8 cellular contexts compared by ENCODE assay signal in genomic region chr10:73910764-73911552, GRCh38. TPM values are rescaled to one million over a fixed set of nuclear protein-coding genes. Genes with fewer than 3 reads are reported as not detected.
DNase-seq lines count a peak whose midpoint lies in the region; ATAC-seq and TF ChIP-seq lines count a peak whose summit lies in the region.

TSS of gene PLAU (plus strand) at chr10:73911132. CDS start at chr10:73911556, 424 bp downstream.

- H3F3A ChIP-seq in PC-3 (ENCODE audit: low read length, unreplicated experiment) = peaks cover 70% of the 10 kb centered on the region

- H3K9me2 ChIP-seq in PC-3 (replicated peaks; ENCODE audit: low read length) = no peaks in the 10 kb centered on the region

- peak; percentile 45 to 46 for DNase-seq in AML-193 (lab: John Stamatoyannopoulos, UW)
- DNase-seq in PC-3 = peak; percentile 91
- peak in 1 of 2 donors; percentile 42 for DNase-seq in activated naive CD4-positive, alpha-beta T cell treated with anti-CD3 and anti-CD28 coated beads, Interleukin-2, amount 50 U/mL, for 72 hours (ENCODE audit: low spot score in 2 of 2)
- DNase-seq in left ventricle myocardium inferior = peak; percentile 60
- peak; percentile 59 to 68 for DNase-seq in psoas muscle
- DNase-seq in kidney glomerular epithelial cell (lab: John Stamatoyannopoulos, UW) = no peak

- peaks cover 43% of the 10 kb centered on the region for H4K20me1 ChIP-seq in PC-3 (ENCODE audit: low read length)

- 1% methylated on average over 41 to 72 of the region's 74 CpGs for WGBS in psoas muscle, 3 donors

- peaks cover 64% of the 10 kb centered on the region for H3K79me2 ChIP-seq in PC-3 (ENCODE audit: low read length)

- peak within 1 kb of the TSS; percentile 78 for H3K27ac ChIP-seq in PC-3 (ENCODE audit: low read length)
- H3K27ac ChIP-seq in left ventricle myocardium inferior (replicated peaks) = peak within 1 kb of the TSS; percentile 92
- H3K27ac ChIP-seq in psoas muscle = peak within 1 kb of the TSS; percentile 86

- POLR2A ChIA-PET in PC-3 (lab: Charles Lee; ENCODE audit: unreplicated experiment) = interaction anchor here (0.7 to 7.2 kb wide), 4 partner anchors 12 to 30 kb away, joined by 3 to 182 read pairs (median 19); no protein-coding TSS in a partner anchor

- H3K9me3 ChIP-seq in PC-3 (ENCODE audit: low read length) = no peaks in the 10 kb centered on the region
- H3K9me3 ChIP-seq in left ventricle myocardium inferior (replicated peaks) = no peaks in the 10 kb centered on the region
- H3K9me3 ChIP-seq in psoas muscle = no peaks in the 10 kb centered on the region

- no peaks in the 10 kb centered on the region for H3K9me3 Mint-ChIP-seq in activated naive CD4-positive, alpha-beta T cell treated with anti-CD3 and anti-CD28 coated beads, Interleukin-2, amount 50 U/mL, for 72 hours

- no TSS peak for BruUV-seq in PC-3 (replicated peaks; lab: Mats Ljungman, UMichigan)

- H2AFZ ChIP-seq in PC-3 (ENCODE audit: low read length) = peak within 1 kb of the TSS; percentile 44

- H3K4me2 ChIP-seq in PC-3 (ENCODE audit: low read length) = peak within 1 kb of the TSS; percentile 80

- peak; percentile 41 for ATAC-seq in GM19397 (IDR thresholded peaks at IDR 0.05; ENCODE audit: unreplicated experiment)
- peak; percentile 27 for ATAC-seq in PC-3
- ATAC-seq in activated naive CD4-positive, alpha-beta T cell treated with anti-CD3 and anti-CD28 coated beads, Interleukin-2, amount 50 U/mL, for 72 hours = peak; percentile 11 to 73
- ATAC-seq in psoas muscle = peak in 2 of 4 donors; percentile 20 to 38
- no peak for ATAC-seq in HG03045 (IDR thresholded peaks at IDR 0.05; ENCODE audit: unreplicated experiment)

- H3K27ac Mint-ChIP-seq in activated naive CD4-positive, alpha-beta T cell treated with anti-CD3 and anti-CD28 coated beads, Interleukin-2, amount 50 U/mL, for 72 hours = no peak within 1 kb of the TSS

- H3K4me1 ChIP-seq in PC-3 (ENCODE audit: insufficient read depth, low read length) (peaks cover 91% of the 10 kb centered on the region), left ventricle myocardium inferior (peaks cover 100% of the 10 kb centered on the region), psoas muscle (peaks cover 32% of the 10 kb centered on the region)

- no peaks in the 10 kb centered on the region for H3K36me3 Mint-ChIP-seq in activated naive CD4-positive, alpha-beta T cell treated with anti-CD3 and anti-CD28 coated beads, Interleukin-2, amount 50 U/mL, for 72 hours

- peak within 1 kb of the TSS; percentile 82 for H3K9ac ChIP-seq in PC-3 (ENCODE audit: low read length)

- peaks cover 45% of the 10 kb centered on the region for H3K36me3 ChIP-seq in PC-3 (ENCODE audit: low read depth, low read length)
- H3K36me3 ChIP-seq in left ventricle myocardium inferior = peaks cover 5% of the 10 kb centered on the region
- H3K36me3 ChIP-seq in psoas muscle (ENCODE audit: insufficient read depth in 1 of 2, low read depth in 1 of 2) = peaks cover 0 to 20% of the 10 kb centered on the region in 2 donors

- H3K27me3 ChIP-seq in PC-3 (ENCODE audit: low read length) (no peaks in the 10 kb centered on the region), left ventricle myocardium inferior (ENCODE audit: low read depth) (peaks cover 27% of the 10 kb centered on the region), psoas muscle (ENCODE audit: insufficient read depth in 3 of 3, low read length in 2 of 3) (peaks cover 0 to 14% (median 0%) of the 10 kb centered on the region in 3 donors)

- CTCF ChIA-PET in PC-3 (lab: Charles Lee) = interaction anchor here (0.5 to 1.9 kb wide), 4 partner anchors 12 to 25 kb away, joined by 3 to 10 read pairs (median 4); no protein-coding TSS in a partner anchor

- intact Hi-C loops in PC-3 (cut with micrococcal nuclease) = loop anchor here (2.0 kb wide), 1 partner anchor 56 kb away; no protein-coding TSS in a partner anchor
- intact Hi-C loops in left ventricle myocardium inferior (cut with micrococcal nuclease) = no loop called here
- intact Hi-C loops in psoas muscle (cut with DNase I) = loop anchor here in 1 of 2 donors (10.0 kb wide), 1 partner anchor 64 kb away; no protein-coding TSS in a partner anchor

- H3K4me3 ChIP-seq in PC-3 (ENCODE audit: low read length) (peak within 1 kb of the TSS; percentile 68), left ventricle myocardium inferior (peak within 1 kb of the TSS; percentile 89), psoas muscle (peak within 1 kb of the TSS; percentile 70)

- no peak for TF ChIP-seq CTCF in PC-3 (conservative IDR thresholded peaks at IDR 0.05; ENCODE audit: low read depth, low read length)
- no peak for TF ChIP-seq CTCF in left ventricle myocardium inferior (IDR thresholded peaks at IDR 0.05; ENCODE audit: borderline replicate concordance)
- no peak for TF ChIP-seq CTCF in psoas muscle (IDR thresholded peaks at IDR 0.05)

RNA-seq across cellular contexts. Expression of gene PLAU, which starts in this region (rescaled TPM):
- total RNA-seq in PC-3 (2014; rRNA removed) = 1,570 and 1,582 TPM in 2 replicates
- total RNA-seq in activated naive CD4-positive, alpha-beta T cell treated with anti-CD3 and anti-CD28 coated beads, Interleukin-2, amount 50 U/mL, for 72 hours = under 1 TPM; 0.14 to 0.39 TPM
- total RNA-seq in left ventricle myocardium inferior = 4.9 TPM
- total RNA-seq in psoas muscle = 10 to 100 TPM in 2 of 4 donors, 1 to 10 TPM in 2; 5.0 to 18.2 (median 10.6) TPM
- polyA plus RNA-seq in psoas muscle = 1 to 10 TPM; 3.8 to 7.6 (median 7.1) TPM

Comparison
In these comparisons a context has a peak if more than half of its experiments do, and no peak if none do; other contexts are left out.
1. RNA of gene PLAU (total RNA-seq): 1,570 to 1,582 TPM in PC-3; 5.0 to 18.2 TPM in psoas muscle, 4.9 TPM in left ventricle myocardium inferior (single experiment) and 0.14 to 0.39 TPM in activated naive CD4-positive, alpha-beta T cell treated with anti-CD3 and anti-CD28 coated beads, Interleukin-2, amount 50 U/mL, for 72 hours; every median in the first group is over 10 times any median in the second.
2. Peak in ATAC-seq in activated naive CD4-positive, alpha-beta T cell treated with anti-CD3 and anti-CD28 coated beads, Interleukin-2, amount 50 U/mL, for 72 hours; RNA of the gene not detected or under 1 TPM.
3. Peak in every context shown above with its lines, with median percentiles within 50 percentile points of each other: H3K27ac ChIP-seq and H3K4me3 ChIP-seq.